9 cellular contexts compared by ENCODE assay signal in the genomic region with DNA sequence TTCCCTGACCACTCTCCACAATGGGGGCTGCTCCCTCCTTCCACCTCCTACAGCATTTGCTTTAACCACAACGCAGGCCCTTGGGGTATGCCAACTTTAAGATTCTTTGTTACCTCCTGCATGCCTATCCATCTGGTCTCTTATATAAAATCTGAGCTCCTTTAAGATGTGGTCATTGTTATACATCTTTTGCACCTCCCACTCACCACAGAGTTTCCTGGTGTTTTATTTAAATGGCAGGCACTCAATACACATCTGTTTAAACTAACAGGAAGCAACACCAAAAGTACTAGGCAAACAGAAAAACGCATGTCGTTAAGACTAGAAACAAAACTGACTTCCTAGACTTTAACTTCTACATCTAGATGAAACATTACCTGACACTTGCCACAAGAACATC. TPM values are rescaled to one million over a fixed set of nuclear protein-coding genes. Genes with fewer than 3 reads are reported as not detected.
DNase-seq lines count a peak whose midpoint lies in the region; ATAC-seq and TF ChIP-seq lines count a peak whose summit lies in the region.
"Had no signal": no experiment of that assay in that cellular context is flagged by ENCODE, and none has a peak within 500 bp of the region (broad histone marks: within the 10 kb centered on the region; RNA-seq: fewer than 3 reads in every experiment).

No MANE protein-coding gene starts in this region.

- H3K27me3 Mint-ChIP-seq in WTC11 (ENCODE audit: low read depth): peaks cover 4% of the 10 kb centered on the region; the same call in 1 of the 2 replicates

- H3K27me3 ChIP-seq in BLaER1: no peaks in the 10 kb centered on the region

- no peak for TF ChIP-seq CTCF in WTC11 (IDR thresholded peaks at IDR 0.05)

- H3K36me3 ChIP-seq in BLaER1: peaks cover 12% of the 10 kb centered on the region

- peak overlapping the region; percentile 70 for H3K27ac ChIP-seq in BLaER1
- H3K27ac ChIP-seq: parathyroid adenoma had no signal

- peaks cover 37% of the 10 kb centered on the region for H3K36me3 Mint-ChIP-seq in WTC11

- peaks cover 30% of the 10 kb centered on the region for H3K4me1 ChIP-seq in BLaER1

- peaks cover 24% of the 10 kb centered on the region for H3K4me1 Mint-ChIP-seq in WTC11

- H3K9me3 ChIP-seq in BLaER1: peaks cover 20% of the 10 kb centered on the region

- H3K9me3 Mint-ChIP-seq in WTC11: peaks cover 23% of the 10 kb centered on the region

- DNase-seq in WTC11 (ENCODE audit: low spot score) (no peak), NCI-H345 treated with DMSO at 0.1 percent for 48 hours (lab: John Stamatoyannopoulos, UW; ENCODE audit: unreplicated experiment) (no peak), NCI-H2196 (lab: John Stamatoyannopoulos, UW; ENCODE audit: unreplicated experiment) (no peak), HuH-7.5 (ENCODE audit: low spot score) (no peak)

- ATAC-seq in GM18907 (IDR thresholded peaks at IDR 0.05; ENCODE audit: unreplicated experiment) (peak; percentile 88), HG02970 (IDR thresholded peaks at IDR 0.05; ENCODE audit: low FRiP score, unreplicated experiment) (peak; percentile 74), WTC11 (peak; percentile 72), GM18519 (IDR thresholded peaks at IDR 0.05; ENCODE audit: low FRiP score, unreplicated experiment) (no peak)

- POLR2A ChIA-PET in WTC11 (lab: Charles Lee): no interaction called here

- peak overlapping the region; percentile 23; the same call in 1 of the 2 replicates for H3K27ac Mint-ChIP-seq in WTC11

- no peak overlapping the region for H3K4me3 Mint-ChIP-seq in WTC11

- H3K4me2 ChIP-seq in BLaER1: peak overlapping the region; percentile 71

- H4K20me1 ChIP-seq in BLaER1: no peaks in the 10 kb centered on the region

- no peak overlapping the region for H3K9ac ChIP-seq in BLaER1
- H3K9ac ChIP-seq: parathyroid adenoma had no signal

- CTCF ChIA-PET in WTC11 (lab: Charles Lee): no interaction called here

- 0 out of 2 replicates have a peak overlapping the region, but pooled peaks have one; percentile 11 for H3K4me3 ChIP-seq in BLaER1

TF ChIP-seq in WTC11, 78 proteins besides CTCF, POLR2A, EP300 and RAD21:
- TF ChIP-seq FOXP1 (CRISPR knock-in tag; IDR thresholded peaks at IDR 0.05; ENCODE audit: borderline replicate concordance) (no peak), TEAD4 (CRISPR knock-in tag; IDR thresholded peaks at IDR 0.05) (no peak), SMAD4 (CRISPR knock-in tag; IDR thresholded peaks at IDR 0.05) (no peak), RORB (CRISPR knock-in tag; IDR thresholded peaks at IDR 0.05) (no peak), TEAD1 (CRISPR knock-in tag; IDR thresholded peaks at IDR 0.05) (no peak), ZNF263 (CRISPR knock-in tag; IDR thresholded peaks at IDR 0.05; ENCODE audit: low read depth) (no peak), ZNF416 (CRISPR knock-in tag; IDR thresholded peaks at IDR 0.05) (no peak), ZNF423 (CRISPR knock-in tag; IDR thresholded peaks at IDR 0.05) (no peak), HMGA2 (CRISPR knock-in tag; IDR thresholded peaks at IDR 0.05) (no peak), ZNF232 (CRISPR knock-in tag; IDR thresholded peaks at IDR 0.05) (no peak), ZNF396 (CRISPR knock-in tag; IDR thresholded peaks at IDR 0.05; ENCODE audit: borderline replicate concordance) (no peak), CREM (CRISPR knock-in tag; IDR thresholded peaks at IDR 0.05) (no peak), IRF2 (CRISPR knock-in tag; IDR thresholded peaks at IDR 0.05; ENCODE audit: borderline replicate concordance, low read depth) (no peak), ZNF317 (CRISPR knock-in tag; IDR thresholded peaks at IDR 0.05; ENCODE audit: borderline replicate concordance, low read depth) (no peak), OVOL2 (CRISPR knock-in tag; IDR thresholded peaks at IDR 0.05; ENCODE audit: borderline replicate concordance) (no peak)
- TF ChIP-seq, protein P1, sequence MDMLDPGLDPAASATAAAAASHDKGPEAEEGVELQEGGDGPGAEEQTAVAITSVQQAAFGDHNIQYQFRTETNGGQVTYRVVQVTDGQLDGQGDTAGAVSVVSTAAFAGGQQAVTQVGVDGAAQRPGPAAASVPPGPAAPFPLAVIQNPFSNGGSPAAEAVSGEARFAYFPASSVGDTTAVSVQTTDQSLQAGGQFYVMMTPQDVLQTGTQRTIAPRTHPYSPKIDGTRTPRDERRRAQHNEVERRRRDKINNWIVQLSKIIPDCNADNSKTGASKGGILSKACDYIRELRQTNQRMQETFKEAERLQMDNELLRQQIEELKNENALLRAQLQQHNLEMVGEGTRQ (CRISPR knock-in tag; IDR thresholded peaks at IDR 0.05): no peak
- TF ChIP-seq, protein P2, sequence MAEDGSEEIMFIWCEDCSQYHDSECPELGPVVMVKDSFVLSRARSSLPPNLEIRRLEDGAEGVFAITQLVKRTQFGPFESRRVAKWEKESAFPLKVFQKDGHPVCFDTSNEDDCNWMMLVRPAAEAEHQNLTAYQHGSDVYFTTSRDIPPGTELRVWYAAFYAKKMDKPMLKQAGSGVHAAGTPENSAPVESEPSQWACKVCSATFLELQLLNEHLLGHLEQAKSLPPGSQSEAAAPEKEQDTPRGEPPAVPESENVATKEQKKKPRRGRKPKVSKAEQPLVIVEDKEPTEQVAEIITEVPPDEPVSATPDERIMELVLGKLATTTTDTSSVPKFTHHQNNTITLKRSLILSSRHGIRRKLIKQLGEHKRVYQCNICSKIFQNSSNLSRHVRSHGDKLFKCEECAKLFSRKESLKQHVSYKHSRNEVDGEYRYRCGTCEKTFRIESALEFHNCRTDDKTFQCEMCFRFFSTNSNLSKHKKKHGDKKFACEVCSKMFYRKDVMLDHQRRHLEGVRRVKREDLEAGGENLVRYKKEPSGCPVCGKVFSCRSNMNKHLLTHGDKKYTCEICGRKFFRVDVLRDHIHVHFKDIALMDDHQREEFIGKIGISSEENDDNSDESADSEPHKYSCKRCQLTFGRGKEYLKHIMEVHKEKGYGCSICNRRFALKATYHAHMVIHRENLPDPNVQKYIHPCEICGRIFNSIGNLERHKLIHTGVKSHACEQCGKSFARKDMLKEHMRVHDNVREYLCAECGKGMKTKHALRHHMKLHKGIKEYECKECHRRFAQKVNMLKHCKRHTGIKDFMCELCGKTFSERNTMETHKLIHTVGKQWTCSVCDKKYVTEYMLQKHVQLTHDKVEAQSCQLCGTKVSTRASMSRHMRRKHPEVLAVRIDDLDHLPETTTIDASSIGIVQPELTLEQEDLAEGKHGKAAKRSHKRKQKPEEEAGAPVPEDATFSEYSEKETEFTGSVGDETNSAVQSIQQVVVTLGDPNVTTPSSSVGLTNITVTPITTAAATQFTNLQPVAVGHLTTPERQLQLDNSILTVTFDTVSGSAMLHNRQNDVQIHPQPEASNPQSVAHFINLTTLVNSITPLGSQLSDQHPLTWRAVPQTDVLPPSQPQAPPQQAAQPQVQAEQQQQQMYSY (CRISPR knock-in tag; IDR thresholded peaks at IDR 0.05): no peak
- TF ChIP-seq, protein P3, sequence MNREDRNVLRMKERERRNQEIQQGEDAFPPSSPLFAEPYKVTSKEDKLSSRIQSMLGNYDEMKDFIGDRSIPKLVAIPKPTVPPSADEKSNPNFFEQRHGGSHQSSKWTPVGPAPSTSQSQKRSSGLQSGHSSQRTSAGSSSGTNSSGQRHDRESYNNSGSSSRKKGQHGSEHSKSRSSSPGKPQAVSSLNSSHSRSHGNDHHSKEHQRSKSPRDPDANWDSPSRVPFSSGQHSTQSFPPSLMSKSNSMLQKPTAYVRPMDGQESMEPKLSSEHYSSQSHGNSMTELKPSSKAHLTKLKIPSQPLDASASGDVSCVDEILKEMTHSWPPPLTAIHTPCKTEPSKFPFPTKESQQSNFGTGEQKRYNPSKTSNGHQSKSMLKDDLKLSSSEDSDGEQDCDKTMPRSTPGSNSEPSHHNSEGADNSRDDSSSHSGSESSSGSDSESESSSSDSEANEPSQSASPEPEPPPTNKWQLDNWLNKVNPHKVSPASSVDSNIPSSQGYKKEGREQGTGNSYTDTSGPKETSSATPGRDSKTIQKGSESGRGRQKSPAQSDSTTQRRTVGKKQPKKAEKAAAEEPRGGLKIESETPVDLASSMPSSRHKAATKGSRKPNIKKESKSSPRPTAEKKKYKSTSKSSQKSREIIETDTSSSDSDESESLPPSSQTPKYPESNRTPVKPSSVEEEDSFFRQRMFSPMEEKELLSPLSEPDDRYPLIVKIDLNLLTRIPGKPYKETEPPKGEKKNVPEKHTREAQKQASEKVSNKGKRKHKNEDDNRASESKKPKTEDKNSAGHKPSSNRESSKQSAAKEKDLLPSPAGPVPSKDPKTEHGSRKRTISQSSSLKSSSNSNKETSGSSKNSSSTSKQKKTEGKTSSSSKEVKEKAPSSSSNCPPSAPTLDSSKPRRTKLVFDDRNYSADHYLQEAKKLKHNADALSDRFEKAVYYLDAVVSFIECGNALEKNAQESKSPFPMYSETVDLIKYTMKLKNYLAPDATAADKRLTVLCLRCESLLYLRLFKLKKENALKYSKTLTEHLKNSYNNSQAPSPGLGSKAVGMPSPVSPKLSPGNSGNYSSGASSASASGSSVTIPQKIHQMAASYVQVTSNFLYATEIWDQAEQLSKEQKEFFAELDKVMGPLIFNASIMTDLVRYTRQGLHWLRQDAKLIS (CRISPR knock-in tag; IDR thresholded peaks at IDR 0.05; ENCODE audit: borderline replicate concordance): no peak
- TF ChIP-seq, protein P4, sequence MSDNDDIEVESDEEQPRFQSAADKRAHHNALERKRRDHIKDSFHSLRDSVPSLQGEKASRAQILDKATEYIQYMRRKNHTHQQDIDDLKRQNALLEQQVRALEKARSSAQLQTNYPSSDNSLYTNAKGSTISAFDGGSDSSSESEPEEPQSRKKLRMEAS (CRISPR knock-in tag; IDR thresholded peaks at IDR 0.05): no peak
- TF ChIP-seq, protein P5, sequence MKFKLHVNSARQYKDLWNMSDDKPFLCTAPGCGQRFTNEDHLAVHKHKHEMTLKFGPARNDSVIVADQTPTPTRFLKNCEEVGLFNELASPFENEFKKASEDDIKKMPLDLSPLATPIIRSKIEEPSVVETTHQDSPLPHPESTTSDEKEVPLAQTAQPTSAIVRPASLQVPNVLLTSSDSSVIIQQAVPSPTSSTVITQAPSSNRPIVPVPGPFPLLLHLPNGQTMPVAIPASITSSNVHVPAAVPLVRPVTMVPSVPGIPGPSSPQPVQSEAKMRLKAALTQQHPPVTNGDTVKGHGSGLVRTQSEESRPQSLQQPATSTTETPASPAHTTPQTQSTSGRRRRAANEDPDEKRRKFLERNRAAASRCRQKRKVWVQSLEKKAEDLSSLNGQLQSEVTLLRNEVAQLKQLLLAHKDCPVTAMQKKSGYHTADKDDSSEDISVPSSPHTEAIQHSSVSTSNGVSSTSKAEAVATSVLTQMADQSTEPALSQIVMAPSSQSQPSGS (CRISPR knock-in tag; IDR thresholded peaks at IDR 0.05; ENCODE audit: borderline replicate concordance, low read depth): no peak

RNA-seq across cellular contexts. Expression of a gene that starts 36.3 kb away (rescaled TPM):
- total RNA-seq in WTC11 (2021): 66.0 to 77.2 TPM (median 71.1 TPM) in 3 replicates
